In genomic region chr3:20046556-20046955, GRCh38 we compare ENCODE assay signal across 20 cellular contexts. TPM values are rescaled to one million over a fixed set of nuclear protein-coding genes. Genes with fewer than 3 reads are reported as not detected.
DNase-seq lines count a peak whose midpoint lies in the region; ATAC-seq lines count a peak whose summit lies in the region.
"Had no signal": no experiment of that assay in that cellular context is flagged by ENCODE, and none has a peak within 500 bp of the region (broad histone marks: within the 10 kb centered on the region; RNA-seq: fewer than 3 reads in every experiment).

No MANE protein-coding gene starts in this region.

- no peaks in the 10 kb centered on the region for H3K9me3 Mint-ChIP-seq in CD8-positive, alpha-beta memory T cell
- no peaks in the 10 kb centered on the region for H3K9me3 Mint-ChIP-seq in stimulated activated effector memory CD8-positive, alpha-beta T cell treated with anti-CD3 and anti-CD28 coated beads, Interleukin-12 subunit alpha, Interleukin-12 subunit beta, amount 100 ng/mL, for 72 hours
- no peaks in the 10 kb centered on the region for H3K9me3 Mint-ChIP-seq in activated naive CD4-positive, alpha-beta T cell treated with anti-CD3 and anti-CD28 coated beads for 36 hours
- H3K9me3 Mint-ChIP-seq: IgD-negative memory B cell had no signal

- H3K4me1 ChIP-seq in CD8-positive, alpha-beta memory T cell (ENCODE audit: insufficient read depth, low read length) = peaks cover 67% of the 10 kb centered on the region

- DNase-seq in NCI-H1436 (lab: John Stamatoyannopoulos, UW) (peak; percentile 5), NCI-H1436 treated with DMSO at 0.1 percent for 48 hours (lab: John Stamatoyannopoulos, UW) (no peak), SK-N-DZ (ENCODE audit: low spot score) (peak; percentile 45), cerebellar nuclear complex (lab: John Stamatoyannopoulos, UW) (no peak), HCEC 1CT (no peak)
- DNase-seq in CD8-positive, alpha-beta memory T cell = no peak
- DNase-seq in stimulated activated effector memory CD8-positive, alpha-beta T cell treated with anti-CD3 and anti-CD28 coated beads, Interleukin-12 subunit alpha, Interleukin-12 subunit beta, amount 100 ng/mL, for 72 hours (ENCODE audit: low spot score in 2 of 2) = no peak
- no peak for DNase-seq in activated naive CD4-positive, alpha-beta T cell treated with anti-CD3 and anti-CD28 coated beads for 36 hours
- DNase-seq: DND-41, NCI-H1417 treated with DMSO at 0.1 percent for 48 hours, NCI-H2081, NCI-H2227 treated with DMSO at 0.1 percent for 48 hours, NCI-H524, SHP77 treated with DMSO at 0.1 percent for 48 hours had no signal

- peak overlapping the region in 1 of 7 donors; percentile 10 for H3K4me3 Mint-ChIP-seq in CD8-positive, alpha-beta memory T cell
- H3K4me3 Mint-ChIP-seq in stimulated activated effector memory CD8-positive, alpha-beta T cell treated with anti-CD3 and anti-CD28 coated beads, Interleukin-12 subunit alpha, Interleukin-12 subunit beta, amount 100 ng/mL, for 72 hours = peak overlapping the region; percentile 60
- no peak overlapping the region for H3K4me3 Mint-ChIP-seq in activated naive CD4-positive, alpha-beta T cell treated with anti-CD3 and anti-CD28 coated beads for 36 hours

- H3K27ac ChIP-seq in CD8-positive, alpha-beta memory T cell (ENCODE audit: low read depth, low read length) = no peak overlapping the region
- H3K27ac ChIP-seq: 22Rv1 had no signal

- no peaks in the 10 kb centered on the region for H3K27me3 Mint-ChIP-seq in CD8-positive, alpha-beta memory T cell
- H3K27me3 Mint-ChIP-seq in activated naive CD4-positive, alpha-beta T cell treated with anti-CD3 and anti-CD28 coated beads for 36 hours (ENCODE audit: low read depth) = no peaks in the 10 kb centered on the region
- H3K27me3 Mint-ChIP-seq: IgD-negative memory B cell had no signal

- H3K27me3 ChIP-seq in CD8-positive, alpha-beta memory T cell (ENCODE audit: insufficient read depth, low read length, poor library complexity, severe bottlenecking) = no peaks in the 10 kb centered on the region

- CTCF ChIA-PET in CD8-positive, alpha-beta memory T cell (lab: Charles Lee) = interaction anchor here (1.4 kb wide), 1 partner anchor 11 kb away, joined by 4 read pairs; no protein-coding TSS in a partner anchor
- CTCF ChIA-PET in activated naive CD4-positive, alpha-beta T cell treated with anti-CD3 and anti-CD28 coated beads for 36 hours (lab: Charles Lee) = no interaction called here

- peak overlapping the region in 7 of 8 donors; percentile 33 to 92 (median 70) for H3K27ac Mint-ChIP-seq in CD8-positive, alpha-beta memory T cell
- H3K27ac Mint-ChIP-seq in stimulated activated effector memory CD8-positive, alpha-beta T cell treated with anti-CD3 and anti-CD28 coated beads, Interleukin-12 subunit alpha, Interleukin-12 subunit beta, amount 100 ng/mL, for 72 hours = peak overlapping the region; percentile 87
- H3K27ac Mint-ChIP-seq in activated naive CD4-positive, alpha-beta T cell treated with anti-CD3 and anti-CD28 coated beads for 36 hours = no peak overlapping the region

- H3K36me3 Mint-ChIP-seq in CD8-positive, alpha-beta memory T cell = peaks cover 0 to 16% (median 3%) of the 10 kb centered on the region in 3 donors
- peaks cover 55% of the 10 kb centered on the region for H3K36me3 Mint-ChIP-seq in stimulated activated effector memory CD8-positive, alpha-beta T cell treated with anti-CD3 and anti-CD28 coated beads, Interleukin-12 subunit alpha, Interleukin-12 subunit beta, amount 100 ng/mL, for 72 hours
- peaks cover 1% of the 10 kb centered on the region for H3K36me3 Mint-ChIP-seq in activated naive CD4-positive, alpha-beta T cell treated with anti-CD3 and anti-CD28 coated beads for 36 hours (ENCODE audit: low read depth)
- H3K36me3 Mint-ChIP-seq: IgD-negative memory B cell had no signal

- POLR2A ChIA-PET in CD8-positive, alpha-beta memory T cell (lab: Charles Lee) = no interaction called here

- no peaks in the 10 kb centered on the region for H3K36me3 ChIP-seq in CD8-positive, alpha-beta memory T cell (ENCODE audit: insufficient read depth, low read length)
- H3K36me3 ChIP-seq: HAP-1 had no signal

- no peak overlapping the region for H3K4me3 ChIP-seq in CD8-positive, alpha-beta memory T cell (ENCODE audit: low read length)
- H3K4me3 ChIP-seq: HAP-1 had no signal

- no peaks in the 10 kb centered on the region for H3K9me3 ChIP-seq in CD8-positive, alpha-beta memory T cell (ENCODE audit: low read length)
- H3K9me3 ChIP-seq: HAP-1 had no signal

- peaks cover 80 to 95% (median 92%) of the 10 kb centered on the region in 3 donors for H3K4me1 Mint-ChIP-seq in CD8-positive, alpha-beta memory T cell
- H3K4me1 Mint-ChIP-seq in stimulated activated effector memory CD8-positive, alpha-beta T cell treated with anti-CD3 and anti-CD28 coated beads, Interleukin-12 subunit alpha, Interleukin-12 subunit beta, amount 100 ng/mL, for 72 hours = peaks cover 84% of the 10 kb centered on the region
- H3K4me1 Mint-ChIP-seq in activated naive CD4-positive, alpha-beta T cell treated with anti-CD3 and anti-CD28 coated beads for 36 hours (ENCODE audit: low read depth) = peaks cover 67% of the 10 kb centered on the region

- ATAC-seq in stimulated activated effector memory CD8-positive, alpha-beta T cell treated with anti-CD3 and anti-CD28 coated beads, Interleukin-12 subunit alpha, Interleukin-12 subunit beta, amount 100 ng/mL, for 72 hours = no peak
- ATAC-seq: GM12878 had no signal

- intact Hi-C loops in activated naive CD4-positive, alpha-beta T cell treated with anti-CD3 and anti-CD28 coated beads for 36 hours (cut with micrococcal nuclease) = no loop called here

RNA-seq across cellular contexts. Expression of gene KAT2B, which starts 6.3 kb away (rescaled TPM):
- 10 to 100 TPM; 48.7 to 48.8 TPM for total RNA-seq in CD8-positive, alpha-beta memory T cell
- 5.8 TPM for polyA plus RNA-seq in CD8-positive, alpha-beta memory T cell
- 4.2 and 5.1 TPM in 2 replicates for polyA plus RNA-seq in SK-N-DZ (2014; cell fraction: cytosol; rRNA removed)
- polyA plus RNA-seq in SK-N-DZ (2014; cell fraction: nucleus; rRNA removed) = 12.2 and 18.5 TPM in 2 replicates
- 10 to 100 TPM in 1 of 2 experiments, 1 to 10 TPM in 1; 9.4 to 11.5 TPM for total RNA-seq in activated naive CD4-positive, alpha-beta T cell treated with anti-CD3 and anti-CD28 coated beads for 36 hours

RNA-seq across cellular contexts. Expression of gene PP2D1, which starts 34.5 kb away (rescaled TPM):
- not detected for total RNA-seq in CD8-positive, alpha-beta memory T cell
- 0.46 TPM for polyA plus RNA-seq in CD8-positive, alpha-beta memory T cell
- polyA plus RNA-seq in SK-N-DZ (2014; cell fraction: cytosol; rRNA removed) = not detected in 2 replicates
- not detected in 2 replicates for polyA plus RNA-seq in SK-N-DZ (2014; cell fraction: nucleus; rRNA removed)
- not detected for total RNA-seq in activated naive CD4-positive, alpha-beta T cell treated with anti-CD3 and anti-CD28 coated beads for 36 hours
- total RNA-seq: GM12878, HT1080 had no signal
- polyA plus RNA-seq: BJ had no signal

Comparison
In these comparisons a context has a peak if more than half of its experiments do, and no peak if none do; other contexts are left out.
1. DNase-seq: peak in NCI-H1436 (single experiment) and SK-N-DZ (single experiment); none in NCI-H1436 treated with DMSO at 0.1 percent for 48 hours (single experiment), CD8-positive, alpha-beta memory T cell (0 of 5), stimulated activated effector memory CD8-positive, alpha-beta T cell treated with anti-CD3 and anti-CD28 coated beads, Interleukin-12 subunit alpha, Interleukin-12 subunit beta, amount 100 ng/mL, for 72 hours (0 of 2), activated naive CD4-positive, alpha-beta T cell treated with anti-CD3 and anti-CD28 coated beads for 36 hours (single experiment), cerebellar nuclear complex (0 of 2) and HCEC 1CT (single experiment).